ENCODE assay signal across 1 cellular context in the genomic region with DNA sequence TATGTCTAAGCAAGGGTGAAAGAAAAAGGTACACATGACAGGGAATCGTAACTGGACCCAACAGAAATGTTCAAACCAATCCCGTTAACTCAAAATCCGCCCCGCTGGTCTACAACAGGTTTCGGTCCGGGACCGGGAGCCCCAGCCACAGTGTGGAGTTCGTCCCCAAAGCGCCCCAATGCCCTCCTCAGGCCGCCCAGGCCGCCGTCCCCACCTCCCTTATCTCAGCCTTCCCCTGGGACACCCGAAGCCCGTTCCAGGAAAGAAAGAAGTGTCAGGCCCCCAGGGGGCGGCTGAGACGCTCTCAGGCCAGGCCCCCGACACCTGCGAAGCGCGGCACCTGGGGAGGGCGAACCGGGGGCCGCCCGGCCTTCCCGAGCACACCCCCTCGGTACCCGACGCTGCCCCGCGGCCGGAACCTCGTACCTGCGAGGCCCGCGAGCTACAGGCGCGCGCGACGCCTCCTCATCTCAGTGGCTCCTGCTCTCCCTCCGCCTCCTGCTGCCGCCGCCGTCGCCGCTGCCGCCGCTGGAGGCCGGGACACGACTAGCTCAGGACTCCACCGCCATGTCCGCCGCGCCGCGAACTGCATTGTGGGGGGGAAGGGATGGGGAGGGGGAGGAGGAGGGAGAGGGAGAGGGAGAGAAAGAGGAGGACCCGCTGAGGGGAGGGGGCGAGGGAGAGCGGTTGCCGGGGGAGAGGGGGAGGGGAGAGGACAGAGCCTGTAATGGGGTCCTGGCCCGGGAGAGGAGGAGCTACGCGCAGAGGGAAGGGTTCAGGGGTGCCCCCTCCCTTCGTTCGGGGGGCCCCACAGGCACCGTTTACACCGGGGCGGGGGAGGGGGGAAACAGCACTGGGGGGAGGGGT.
TF ChIP-seq lines count a peak whose summit lies in the region.

Gene TUT4, minus strand, starts transcription at position 588 of the 867 bp plus-strand sequence. CDS start 26,812 bp downstream, outside the sequence.

TF ChIP-seq in WTC11, 78 proteins besides CTCF, POLR2A, EP300 and RAD21 (continued from another document):
- TF ChIP-seq, protein P1, sequence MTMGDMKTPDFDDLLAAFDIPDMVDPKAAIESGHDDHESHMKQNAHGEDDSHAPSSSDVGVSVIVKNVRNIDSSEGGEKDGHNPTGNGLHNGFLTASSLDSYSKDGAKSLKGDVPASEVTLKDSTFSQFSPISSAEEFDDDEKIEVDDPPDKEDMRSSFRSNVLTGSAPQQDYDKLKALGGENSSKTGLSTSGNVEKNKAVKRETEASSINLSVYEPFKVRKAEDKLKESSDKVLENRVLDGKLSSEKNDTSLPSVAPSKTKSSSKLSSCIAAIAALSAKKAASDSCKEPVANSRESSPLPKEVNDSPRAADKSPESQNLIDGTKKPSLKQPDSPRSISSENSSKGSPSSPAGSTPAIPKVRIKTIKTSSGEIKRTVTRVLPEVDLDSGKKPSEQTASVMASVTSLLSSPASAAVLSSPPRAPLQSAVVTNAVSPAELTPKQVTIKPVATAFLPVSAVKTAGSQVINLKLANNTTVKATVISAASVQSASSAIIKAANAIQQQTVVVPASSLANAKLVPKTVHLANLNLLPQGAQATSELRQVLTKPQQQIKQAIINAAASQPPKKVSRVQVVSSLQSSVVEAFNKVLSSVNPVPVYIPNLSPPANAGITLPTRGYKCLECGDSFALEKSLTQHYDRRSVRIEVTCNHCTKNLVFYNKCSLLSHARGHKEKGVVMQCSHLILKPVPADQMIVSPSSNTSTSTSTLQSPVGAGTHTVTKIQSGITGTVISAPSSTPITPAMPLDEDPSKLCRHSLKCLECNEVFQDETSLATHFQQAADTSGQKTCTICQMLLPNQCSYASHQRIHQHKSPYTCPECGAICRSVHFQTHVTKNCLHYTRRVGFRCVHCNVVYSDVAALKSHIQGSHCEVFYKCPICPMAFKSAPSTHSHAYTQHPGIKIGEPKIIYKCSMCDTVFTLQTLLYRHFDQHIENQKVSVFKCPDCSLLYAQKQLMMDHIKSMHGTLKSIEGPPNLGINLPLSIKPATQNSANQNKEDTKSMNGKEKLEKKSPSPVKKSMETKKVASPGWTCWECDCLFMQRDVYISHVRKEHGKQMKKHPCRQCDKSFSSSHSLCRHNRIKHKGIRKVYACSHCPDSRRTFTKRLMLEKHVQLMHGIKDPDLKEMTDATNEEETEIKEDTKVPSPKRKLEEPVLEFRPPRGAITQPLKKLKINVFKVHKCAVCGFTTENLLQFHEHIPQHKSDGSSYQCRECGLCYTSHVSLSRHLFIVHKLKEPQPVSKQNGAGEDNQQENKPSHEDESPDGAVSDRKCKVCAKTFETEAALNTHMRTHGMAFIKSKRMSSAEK (CRISPR knock-in tag; IDR thresholded peaks at IDR 0.05; ENCODE audit: borderline replicate concordance) = no peak
- no peak for TF ChIP-seq RORB (CRISPR knock-in tag; IDR thresholded peaks at IDR 0.05)
- TF ChIP-seq SMAD4 (CRISPR knock-in tag; IDR thresholded peaks at IDR 0.05) = no peak; the same call in 1 of the 2 replicates
- TF ChIP-seq, protein P2, sequence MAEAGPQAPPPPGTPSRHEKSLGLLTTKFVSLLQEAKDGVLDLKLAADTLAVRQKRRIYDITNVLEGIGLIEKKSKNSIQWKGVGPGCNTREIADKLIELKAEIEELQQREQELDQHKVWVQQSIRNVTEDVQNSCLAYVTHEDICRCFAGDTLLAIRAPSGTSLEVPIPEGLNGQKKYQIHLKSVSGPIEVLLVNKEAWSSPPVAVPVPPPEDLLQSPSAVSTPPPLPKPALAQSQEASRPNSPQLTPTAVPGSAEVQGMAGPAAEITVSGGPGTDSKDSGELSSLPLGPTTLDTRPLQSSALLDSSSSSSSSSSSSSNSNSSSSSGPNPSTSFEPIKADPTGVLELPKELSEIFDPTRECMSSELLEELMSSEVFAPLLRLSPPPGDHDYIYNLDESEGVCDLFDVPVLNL (CRISPR knock-in tag; IDR thresholded peaks at IDR 0.05; ENCODE audit: borderline replicate concordance, low read depth) = no peak
